In the genomic region with DNA sequence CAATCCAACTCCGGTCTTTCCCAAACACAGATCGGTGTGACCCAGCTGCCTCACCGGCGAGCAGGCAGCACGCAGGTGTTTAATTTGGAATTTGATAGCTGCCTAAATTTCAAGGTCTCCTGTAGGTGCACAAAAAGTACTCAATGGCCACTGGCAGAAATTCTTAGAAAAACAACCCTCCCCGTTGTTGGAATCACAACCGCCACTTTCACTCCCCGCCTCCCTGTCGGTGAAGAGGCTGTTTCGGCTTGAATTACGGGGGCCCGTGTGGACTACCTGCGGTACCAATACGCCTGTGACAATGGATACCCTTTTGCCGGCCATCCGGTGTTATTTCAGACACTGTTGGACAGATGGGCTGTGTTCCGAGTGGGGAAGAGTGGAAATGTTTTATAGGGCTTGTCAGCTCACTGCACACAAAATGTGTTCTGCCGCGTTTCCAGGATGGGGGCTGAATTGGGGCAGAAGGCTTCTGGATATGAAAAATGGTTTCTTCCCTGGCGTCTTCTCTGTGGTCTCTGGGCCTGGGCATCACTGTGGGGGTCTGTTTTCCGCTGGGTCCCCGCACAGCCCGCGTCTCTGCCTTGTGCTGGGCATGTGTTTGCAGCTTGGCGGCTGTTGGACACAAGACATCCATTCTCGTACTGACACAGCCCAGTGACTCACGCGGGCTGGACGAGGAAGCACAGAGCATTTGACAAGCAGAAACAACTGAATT, we compare ENCODE assay signal across 11 cellular contexts. TPM values are rescaled to one million over a fixed set of nuclear protein-coding genes. Genes with fewer than 3 reads are reported as not detected.
DNase-seq lines count a peak whose midpoint lies in the region; ATAC-seq and TF ChIP-seq lines count a peak whose summit lies in the region.
"Had no signal": no experiment of that assay in that cellular context is flagged by ENCODE, and none has a peak within 500 bp of the region (broad histone marks: within the 10 kb centered on the region; RNA-seq: fewer than 3 reads in every experiment).

No MANE protein-coding gene starts in this region.

- H3K27ac ChIP-seq in VCaP = peak overlapping the region; percentile 61
- H3K27ac ChIP-seq in right lobe of liver = no peak overlapping the region
- H3K27ac ChIP-seq: C4-2B had no signal

- no peak for TF ChIP-seq POLR2A in right lobe of liver (IDR thresholded peaks at IDR 0.05)

- intact Hi-C loops in right lobe of liver (cut with DNase I) = no loop called here

- H3K27me3 ChIP-seq in right lobe of liver = no peaks in the 10 kb centered on the region

- H3K4me3 ChIP-seq in right lobe of liver = no peak overlapping the region

- no peaks in the 10 kb centered on the region for H3K36me3 ChIP-seq in right lobe of liver

- peak; percentile 15 for DNase-seq in ACHN
- DNase-seq in NCI-H1092 (lab: John Stamatoyannopoulos, UW) = peak; percentile 68
- DNase-seq in right lobe of liver = no peak
- DNase-seq in effector CD4-positive, alpha-beta T cell = no peak
- DNase-seq in NOMO-1 (lab: John Stamatoyannopoulos, UW; ENCODE audit: unreplicated experiment in 2 of 2) = no peak
- no peak for DNase-seq in NOMO-1 treated with dmso at 0.1 percent for 144 hours (lab: John Stamatoyannopoulos, UW; ENCODE audit: unreplicated experiment)
- DNase-seq: activated effector memory CD4-positive, alpha-beta T cell treated with Interleukin-2 at 50 U/mL for 16 hours had no signal

- WGBS in right lobe of liver (ENCODE audit: insufficient coverage, low coverage, low lambda C conversion rate, missing lambda C conversion rate) = 86% methylated on average over 12 of the region's 29 CpGs

- in situ Hi-C loops in ACHN (cut with HindIII; ENCODE audit: low pct_ligation_motif_present, low pct_unique_long_range_greater_than_20kb, low sequenced_read_pairs) = no loop called here

- ATAC-seq in right lobe of liver = peak in 3 of 4 donors; percentile 44 to 71 (median 57)
- ATAC-seq in HG03457 (IDR thresholded peaks at IDR 0.05; ENCODE audit: unreplicated experiment) = no peak

- H3K4me1 ChIP-seq in right lobe of liver = no peaks in the 10 kb centered on the region

- no peaks in the 10 kb centered on the region for H3K9me3 ChIP-seq in right lobe of liver

- no peak for TF ChIP-seq CTCF in VCaP (conservative IDR thresholded peaks at IDR 0.05)
- TF ChIP-seq CTCF in right lobe of liver (IDR thresholded peaks at IDR 0.05) = no peak

RNA-seq across cellular contexts. Expression of a gene that starts 45.4 kb away (rescaled TPM):
- not detected for total RNA-seq in right lobe of liver
- total RNA-seq: progenitor cell of endocrine pancreas had no signal

RNA-seq across cellular contexts. Expression of a gene that starts 55.4 kb away (rescaled TPM):
- total RNA-seq in right lobe of liver = under 1 TPM in 1 of 6 experiments, not detected in 5; 0.24 TPM
- total RNA-seq: progenitor cell of endocrine pancreas had no signal

Comparison
In these comparisons a context has a peak if more than half of its experiments do, and no peak if none do; other contexts are left out.
1. DNase-seq: peak in ACHN (single experiment) and NCI-H1092 (single experiment); none in right lobe of liver (0 of 3), effector CD4-positive, alpha-beta T cell (single experiment), NOMO-1 (0 of 2) and NOMO-1 treated with dmso at 0.1 percent for 144 hours (single experiment).